Comparison of ENCODE assay signal across 8 cellular contexts in genomic region chr18:42298744-42299685, GRCh38.
DNase-seq lines count a peak whose midpoint lies in the region; ATAC-seq and TF ChIP-seq lines count a peak whose summit lies in the region.

No MANE protein-coding gene starts in this region.

- H3K27ac ChIP-seq in neutrophil (no peak overlapping the region), thoracic aorta (no peak overlapping the region)

- H3K4me1 ChIP-seq in neutrophil (ENCODE audit: control insufficient read depth in 1 of 2, insufficient read depth in 1 of 2, low read depth in 1 of 2, low read length in 1 of 2) (no peaks in the 10 kb centered on the region), thoracic aorta (ENCODE audit: control insufficient read depth in 1 of 2, low read depth in 2 of 2) (no peaks in the 10 kb centered on the region)

- no peak overlapping the region for H3K4me3 ChIP-seq in Jurkat, Clone E6-1 (ENCODE audit: low read length)
- H3K4me3 ChIP-seq in fibroblast of the aortic adventitia (ENCODE audit: low read depth, low read length) (peak overlapping the region; percentile 32), neutrophil (ENCODE audit: low read depth in 1 of 2, low read length in 1 of 2) (no peak overlapping the region), thoracic aorta (peak overlapping the region; percentile 42)

- H3K9me3 ChIP-seq in neutrophil (no peaks in the 10 kb centered on the region), thoracic aorta (no peaks in the 10 kb centered on the region)

- ATAC-seq in GM21717 (IDR thresholded peaks at IDR 0.05; ENCODE audit: unreplicated experiment), result peak; percentile 84
- no peak for ATAC-seq in thoracic aorta (ENCODE audit: insufficient number of reproducible peaks, low FRiP score, low read depth)

- H3K36me3 ChIP-seq in neutrophil (no peaks in the 10 kb centered on the region), thoracic aorta (no peaks in the 10 kb centered on the region)

- DNase-seq in EH (ENCODE audit: low read depth), result peak; percentile 65
- peak; percentile 66 for DNase-seq in Jurkat, Clone E6-1 (ENCODE audit: low read depth, low spot score)
- peak; percentile 84 for DNase-seq in OCI-M1 (lab: John Stamatoyannopoulos, UW)
- peak; percentile 4 for DNase-seq in activated T-helper 1 cell treated with Interleukin-2 at 50 U/mL for 16 hours (ENCODE audit: low read depth)
- DNase-seq in fibroblast of the aortic adventitia (ENCODE audit: low read depth), result peak; percentile 86
- peak; percentile 17 for DNase-seq in thoracic aorta (ENCODE audit: low spot score)

- TF ChIP-seq CTCF in fibroblast of the aortic adventitia (IDR thresholded peaks at IDR 0.05; ENCODE audit: insufficient read depth, low read length) (peak; percentile 92), neutrophil (IDR thresholded peaks at IDR 0.05) (peak; percentile 42), thoracic aorta (IDR thresholded peaks at IDR 0.05) (peak; percentile 82)

- no peaks in the 10 kb centered on the region for H3K27me3 ChIP-seq in neutrophil
- no peaks in the 10 kb centered on the region for H3K27me3 ChIP-seq in thoracic aorta (replicated peaks; ENCODE audit: insufficient read depth)

Comparison
In these comparisons a context has a peak if more than half of its experiments do, and no peak if none do; other contexts are left out.
1. DNase-seq: peak in every context shown above with its lines; median percentile 86 in fibroblast of the aortic adventitia; 84 in OCI-M1; 66 in Jurkat, Clone E6-1; 65 in EH; 17 in thoracic aorta; 4 in activated T-helper 1 cell treated with Interleukin-2 at 50 U/mL for 16 hours.
2. H3K4me3 ChIP-seq: peak in fibroblast of the aortic adventitia (single experiment) and thoracic aorta (single experiment); none in Jurkat, Clone E6-1 (single experiment) and neutrophil (0 of 2).
3. CTCF ChIP-seq: peak in every context shown above with its lines; median percentile 92 in fibroblast of the aortic adventitia; 82 in thoracic aorta; 42 in neutrophil.